ENCODE assay signal across 9 cellular contexts in the genomic region with DNA sequence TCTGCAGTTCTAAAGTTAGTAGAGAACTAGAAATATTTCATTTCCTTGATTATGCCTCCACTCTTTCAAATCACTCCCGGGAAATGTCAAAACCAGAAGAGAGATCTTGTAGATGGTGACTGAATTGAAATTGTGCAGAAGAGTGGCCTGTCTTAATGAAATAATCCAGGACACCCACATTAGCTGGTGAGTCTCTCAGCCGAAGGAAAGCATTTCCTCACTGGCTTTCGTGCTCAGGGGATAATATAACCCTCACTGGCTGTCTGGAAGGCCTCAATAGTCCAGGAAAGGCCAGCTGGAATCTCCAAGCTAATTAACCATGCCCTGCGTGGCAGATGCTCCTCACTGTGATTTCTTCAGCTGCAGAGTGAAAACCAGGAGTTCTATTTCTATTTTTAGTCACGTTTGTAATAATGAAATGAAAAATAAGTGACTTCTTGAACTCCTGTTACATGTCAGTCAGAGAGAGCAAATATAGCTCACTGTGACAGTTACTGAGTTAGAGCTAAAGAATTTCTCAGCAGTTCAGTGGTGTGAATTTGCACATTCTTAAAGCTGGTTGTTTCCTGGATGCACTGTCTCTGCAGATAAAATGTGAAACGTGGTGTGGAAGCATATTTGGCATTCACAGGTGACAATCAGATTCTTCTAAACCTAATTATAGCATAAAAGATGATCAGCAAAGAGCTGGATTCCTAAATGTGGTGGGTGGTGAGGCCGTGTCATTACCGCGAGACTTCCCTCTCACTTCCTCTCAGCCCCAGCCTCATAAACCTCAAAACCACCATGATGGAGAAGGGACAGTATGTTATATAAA.
DNase-seq lines count a peak whose midpoint lies in the region; ATAC-seq, FAIRE-seq and TF ChIP-seq lines count a peak whose summit lies in the region.
"Had no signal": no experiment of that assay in that cellular context is flagged by ENCODE, and none has a peak within 500 bp of the region (broad histone marks: within the 10 kb centered on the region; RNA-seq: fewer than 3 reads in every experiment).

No MANE protein-coding gene starts in this region.

- no peak for TF ChIP-seq POLR2A in gastroesophageal sphincter (IDR thresholded peaks at IDR 0.05)

- H3K27ac Mint-ChIP-seq in astrocyte (ENCODE audit: unreplicated experiment), result peak overlapping the region; percentile 82

- H3K9me3 ChIP-seq in astrocyte (ENCODE audit: insufficient read depth, low read depth, low read length) (no peaks in the 10 kb centered on the region), gastroesophageal sphincter (no peaks in the 10 kb centered on the region), small intestine (ENCODE audit: control insufficient read depth, low read depth) (no peaks in the 10 kb centered on the region)

- in situ Hi-C loops in ACHN (cut with HindIII; ENCODE audit: low pct_ligation_motif_present, low pct_unique_long_range_greater_than_20kb, low sequenced_read_pairs), result no loop called here

- H3K36me3 Mint-ChIP-seq in astrocyte (ENCODE audit: low read depth, unreplicated experiment), result no peaks in the 10 kb centered on the region

- H3K27me3 ChIP-seq in astrocyte (ENCODE audit: insufficient read depth, low read length) (no peaks in the 10 kb centered on the region), gastroesophageal sphincter (no peaks in the 10 kb centered on the region), small intestine (ENCODE audit: control insufficient read depth in 2 of 2, insufficient read depth in 2 of 2, low read length in 2 of 2) (no peaks in the 10 kb centered on the region)

- no peak overlapping the region for H3K4me2 ChIP-seq in astrocyte (ENCODE audit: low read length)

- 18 to 20% methylated on average over 5 to 9 of the region's 9 CpGs for WGBS in gastroesophageal sphincter (ENCODE audit: low coverage in 1 of 2), 2 donors
- 34 to 44% (median 39%) methylated on average over 9 of the region's 9 CpGs for WGBS in small intestine, 3 donors

- peaks cover 3% of the 10 kb centered on the region for H3K27me3 Mint-ChIP-seq in astrocyte (ENCODE audit: low read depth, unreplicated experiment)

- peak overlapping the region; percentile 6 for H3K4me3 Mint-ChIP-seq in astrocyte (ENCODE audit: unreplicated experiment)

- no peak for TF ChIP-seq EP300 in gastroesophageal sphincter (IDR thresholded peaks at IDR 0.05)

- FAIRE-seq in astrocyte (lab: Jason Lieb, UNC), result no peak
- no peak for FAIRE-seq in small intestine (lab: Jason Lieb, UNC)

- H3K27ac ChIP-seq in astrocyte (ENCODE audit: low read depth, low read length) (peak overlapping the region; percentile 49), gastroesophageal sphincter (no peak overlapping the region), small intestine (ENCODE audit: low read depth in 1 of 2, low read length in 1 of 2) (no peak overlapping the region)

- no peaks in the 10 kb centered on the region for H3K79me2 ChIP-seq in astrocyte (ENCODE audit: insufficient read depth, low read length)

- H3K36me3 ChIP-seq in astrocyte (ENCODE audit: insufficient read depth, low read length) (no peaks in the 10 kb centered on the region), gastroesophageal sphincter (no peaks in the 10 kb centered on the region), small intestine (ENCODE audit: control insufficient read depth in 2 of 2, insufficient read depth in 2 of 2, low read length in 2 of 2) (no peaks in the 10 kb centered on the region)

- H2AFZ ChIP-seq in astrocyte (ENCODE audit: low read depth, low read length), result no peak overlapping the region

- no peaks in the 10 kb centered on the region for H3K4me1 ChIP-seq in astrocyte (ENCODE audit: insufficient read depth, low read length)
- H3K4me1 ChIP-seq in gastroesophageal sphincter, result peaks cover 3 to 13% (median 3%) of the 10 kb centered on the region in 3 donors
- H3K4me1 ChIP-seq in small intestine (ENCODE audit: control insufficient read depth in 2 of 2, insufficient read depth in 1 of 2, low read depth in 1 of 2, low read length in 1 of 2), result no peaks in the 10 kb centered on the region

- H4K20me1 ChIP-seq in astrocyte (ENCODE audit: insufficient read depth, low read length), result no peaks in the 10 kb centered on the region

- ATAC-seq in GM19463 (IDR thresholded peaks at IDR 0.05; ENCODE audit: unreplicated experiment) (peak; percentile 92), HG03460 (IDR thresholded peaks at IDR 0.05; ENCODE audit: unreplicated experiment) (peak; percentile 90), gastroesophageal sphincter (no peak)

- H3K4me3 ChIP-seq in astrocyte (ENCODE audit: insufficient read depth, low read depth, low read length) (no peak overlapping the region), gastroesophageal sphincter (no peak overlapping the region), small intestine (ENCODE audit: low read depth in 1 of 2, low read length in 2 of 2) (no peak overlapping the region)

- peak; percentile 22 for DNase-seq in GM10266 (ENCODE audit: extremely low spot score)
- DNase-seq in astrocyte (ENCODE audit: low read depth), result peak; percentile 14
- DNase-seq in ACHN, result no peak
- no peak for DNase-seq in small intestine
- no peak for DNase-seq in iPS-NIHi11 (ENCODE audit: low spot score)
- DNase-seq: IMR-90 had no signal

- H3K9me3 Mint-ChIP-seq in astrocyte (ENCODE audit: unreplicated experiment), result no peaks in the 10 kb centered on the region

- H3K4me1 Mint-ChIP-seq in astrocyte (ENCODE audit: low read depth, unreplicated experiment), result peaks cover 21% of the 10 kb centered on the region

- H3K9ac ChIP-seq in astrocyte (ENCODE audit: low read length), result no peak overlapping the region

- TF ChIP-seq CTCF in GM10266 (IDR thresholded peaks at IDR 0.05; ENCODE audit: control insufficient read depth, insufficient read depth, low read depth, missing control alignments) (no peak), astrocyte (IDR thresholded peaks at IDR 0.05; ENCODE audit: insufficient read depth, low read depth, low read length) (no peak), gastroesophageal sphincter (IDR thresholded peaks at IDR 0.05) (no peak)

Comparison
In these comparisons a context has a peak if more than half of its experiments do, and no peak if none do; other contexts are left out.
1. DNase-seq: peak in GM10266 (single experiment) and astrocyte (single experiment); none in ACHN (single experiment), small intestine (single experiment) and iPS-NIHi11 (single experiment).